Comparison of ENCODE assay signal across 17 cellular contexts in the genomic region with DNA sequence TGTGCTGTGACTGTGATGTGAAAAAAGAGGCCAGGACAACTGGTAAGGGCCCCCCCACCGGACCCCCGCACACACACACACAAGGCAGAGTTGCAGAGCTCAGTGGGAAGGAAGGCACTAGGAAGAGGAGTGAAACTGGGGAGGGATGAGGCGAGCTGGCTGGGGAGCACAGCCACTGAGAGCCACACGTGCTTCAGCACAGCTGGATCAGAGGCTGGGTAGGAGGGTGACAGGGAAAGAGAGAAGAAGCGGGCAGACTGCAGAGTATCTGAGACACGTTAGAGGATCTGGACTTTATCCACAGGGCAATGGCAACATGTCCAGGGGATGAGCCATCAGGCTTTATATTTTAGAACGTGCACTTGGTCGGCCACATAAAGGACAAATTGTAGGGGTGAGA. TPM values are rescaled to one million over a fixed set of nuclear protein-coding genes. Genes with fewer than 3 reads are reported as not detected.
DNase-seq lines count a peak whose midpoint lies in the region; ATAC-seq and TF ChIP-seq lines count a peak whose summit lies in the region.
"Had no signal": no experiment of that assay in that cellular context is flagged by ENCODE, and none has a peak within 500 bp of the region (broad histone marks: within the 10 kb centered on the region; RNA-seq: fewer than 3 reads in every experiment).

No MANE protein-coding gene starts in this region.

- H3K27me3 ChIP-seq in heart right ventricle, result no peaks in the 10 kb centered on the region
- H3K27me3 ChIP-seq in left ventricle myocardium inferior (ENCODE audit: low read depth), result no peaks in the 10 kb centered on the region
- H3K27me3 ChIP-seq in stomach, result no peaks in the 10 kb centered on the region

- H3K4me3 ChIP-seq in heart right ventricle (no peak overlapping the region), left ventricle myocardium inferior (no peak overlapping the region), stomach (no peak overlapping the region)

- 67 to 77% methylated on average over 8 of the region's 8 CpGs for WGBS in heart right ventricle, 2 donors
- 88 to 94% (median 91%) methylated on average over 8 of the region's 8 CpGs for WGBS in stomach, 5 donors

- H3K27me3 Mint-ChIP-seq in activated T-helper 17 cell treated with anti-CD3 and anti-CD28 coated beads, Interleukin-2, amount 50 U/mL, for 72 hours, result no peaks in the 10 kb centered on the region

- peaks cover 74% of the 10 kb centered on the region for H3K36me3 Mint-ChIP-seq in activated T-helper 17 cell treated with anti-CD3 and anti-CD28 coated beads, Interleukin-2, amount 50 U/mL, for 72 hours (ENCODE audit: low read depth)

- TF ChIP-seq CTCF in heart right ventricle (IDR thresholded peaks at IDR 0.05) (no peak), left ventricle myocardium inferior (IDR thresholded peaks at IDR 0.05; ENCODE audit: borderline replicate concordance) (no peak), stomach (IDR thresholded peaks at IDR 0.05) (no peak)

- no peak for TF ChIP-seq EP300 in stomach (IDR thresholded peaks at IDR 0.05)

- H3K9me3 ChIP-seq in heart right ventricle (no peaks in the 10 kb centered on the region), left ventricle myocardium inferior (replicated peaks) (no peaks in the 10 kb centered on the region), stomach (no peaks in the 10 kb centered on the region)
- H3K9me3 ChIP-seq: Caco-2 had no signal

- H3K27ac ChIP-seq in heart right ventricle (no peak overlapping the region), left ventricle myocardium inferior (replicated peaks) (no peak overlapping the region), stomach (no peak overlapping the region)

- no peaks in the 10 kb centered on the region for H3K9me3 Mint-ChIP-seq in activated T-helper 17 cell treated with anti-CD3 and anti-CD28 coated beads, Interleukin-2, amount 50 U/mL, for 72 hours

- DNase-seq in heart right ventricle (no peak), left ventricle myocardium inferior (no peak), mesenteric fat pad (ENCODE audit: low spot score) (peak; percentile 57), NCI-H1694 treated with DMSO at 0.1 percent for 48 hours (lab: John Stamatoyannopoulos, UW) (no peak), stomach (no peak)
- no peak for DNase-seq in central memory CD4-positive, alpha-beta T cell
- DNase-seq: Caco-2, DMS153, Kasumi-1, MM.1S, NCI-H1105, NCI-H1694, NCI-H2107, NCI-H2227 treated with DMSO at 0.1 percent for 48 hours, NCI-H524 treated with DMSO at 0.1 percent for 48 hours had no signal

- H3K27ac Mint-ChIP-seq in activated T-helper 17 cell treated with anti-CD3 and anti-CD28 coated beads, Interleukin-2, amount 50 U/mL, for 72 hours, result peak overlapping the region; percentile 33

- TF ChIP-seq POLR2A in stomach (IDR thresholded peaks at IDR 0.05), result no peak

- H3K36me3 ChIP-seq in heart right ventricle (peaks cover 0 to 94% (median 22%) of the 10 kb centered on the region in 9 donors), left ventricle myocardium inferior (peaks cover 43% of the 10 kb centered on the region), stomach (peaks cover 11 to 77% (median 70%) of the 10 kb centered on the region in 4 donors)

- ATAC-seq in heart right ventricle, result peak in 7 of 8 donors; percentile 7 to 65 (median 50)
- ATAC-seq in activated T-helper 17 cell treated with anti-CD3 and anti-CD28 coated beads, Interleukin-2, amount 50 U/mL, for 72 hours (replicated peaks), result no peak
- ATAC-seq: Panc1 had no signal

- no peaks in the 10 kb centered on the region for H3K4me1 Mint-ChIP-seq in activated T-helper 17 cell treated with anti-CD3 and anti-CD28 coated beads, Interleukin-2, amount 50 U/mL, for 72 hours

- H3K4me3 Mint-ChIP-seq in activated T-helper 17 cell treated with anti-CD3 and anti-CD28 coated beads, Interleukin-2, amount 50 U/mL, for 72 hours, result no peak overlapping the region

- H3K4me1 ChIP-seq in heart right ventricle (peaks cover 0 to 27% (median 0%) of the 10 kb centered on the region in 9 donors), left ventricle myocardium inferior (peaks cover 31% of the 10 kb centered on the region), stomach (no peaks in the 10 kb centered on the region)
- H3K4me1 ChIP-seq: Caco-2 had no signal

- intact Hi-C loops in heart right ventricle (cut with DNase I), result loop anchor here in 2 of 10 donors (10.0 kb wide), 2 partner anchors 421 to 601 kb away; a partner anchor contains a TSS
- intact Hi-C loops in left ventricle myocardium inferior (cut with micrococcal nuclease), result no loop called here
- intact Hi-C loops in stomach (cut with DNase I; ENCODE audit: low total_unique reads), result no loop called here

RNA-seq across cellular contexts. Expression of a gene that starts 38.0 kb away (rescaled TPM):
- 10 to 100 TPM; 16.5 to 81.8 (median 25.1) TPM for total RNA-seq in heart right ventricle
- polyA plus RNA-seq in heart right ventricle, result 10 to 100 TPM; 54.6 to 91.4 TPM
- total RNA-seq in left ventricle myocardium inferior, result 32.1 TPM
- 100 to 1,000 TPM; 150 to 296 TPM for total RNA-seq in activated T-helper 17 cell treated with anti-CD3 and anti-CD28 coated beads, Interleukin-2, amount 50 U/mL, for 72 hours
- 416 TPM for total RNA-seq in mesenteric fat pad
- 100 to 1,000 TPM in 3 of 5 donors, 10 to 100 TPM in 2; 88.3 to 247 (median 162) TPM for total RNA-seq in stomach
- 100 to 1,000 TPM in 2 of 3 donors, 10 to 100 TPM in 1; 84.9 to 385 (median 118) TPM for polyA plus RNA-seq in stomach

RNA-seq across cellular contexts. Expression of a gene that starts 53.5 kb away (rescaled TPM):
- total RNA-seq in heart right ventricle (10 to 100 TPM; 16.0 to 24.1 (median 19.5) TPM), left ventricle myocardium inferior (17.3 TPM), mesenteric fat pad (28.6 TPM), stomach (10 to 100 TPM; 10.7 to 20.6 (median 14.3) TPM)
- polyA plus RNA-seq in heart right ventricle (1 to 10 TPM; 4.5 to 8.4 TPM), stomach (1 to 10 TPM; 4.5 to 8.7 (median 4.6) TPM)
- total RNA-seq in activated T-helper 17 cell treated with anti-CD3 and anti-CD28 coated beads, Interleukin-2, amount 50 U/mL, for 72 hours, result 10 to 100 TPM; 30.4 to 38.1 TPM
